In the genomic region with DNA sequence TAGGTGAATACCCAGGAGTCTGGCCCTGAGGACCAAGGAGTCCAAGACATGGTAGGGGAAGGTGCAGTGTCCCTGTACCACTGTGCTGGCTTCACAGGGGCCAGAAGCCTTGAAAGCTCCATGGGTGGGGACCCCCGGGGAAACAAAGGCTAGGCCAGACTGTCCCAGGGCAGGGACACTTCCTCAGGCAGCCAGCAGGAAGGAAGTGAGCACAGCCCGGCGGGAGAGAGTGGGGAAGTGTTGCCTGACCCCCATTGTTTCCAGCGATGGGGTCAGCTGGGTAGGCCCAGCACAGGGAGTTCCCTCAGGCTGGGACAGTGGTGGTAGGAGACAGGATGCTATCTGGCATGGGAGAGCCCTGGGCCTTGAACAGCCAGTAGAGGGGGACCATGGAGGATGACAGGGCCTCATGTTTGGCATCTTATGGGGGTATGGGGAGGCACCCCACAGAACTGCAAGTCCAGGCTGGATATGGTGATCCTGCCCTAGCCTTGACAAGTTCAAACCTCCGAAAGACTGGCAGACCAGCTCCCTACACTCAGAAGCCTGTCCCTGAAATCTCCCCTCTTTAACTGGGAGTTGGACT, we compare ENCODE assay signal across 1 cellular context.
TF ChIP-seq lines count a peak whose summit lies in the region.

No MANE protein-coding gene starts in this region.

TF ChIP-seq in endothelial cell of umbilical vein, 7 proteins besides CTCF, POLR2A, EP300 and RAD21:
- peak; percentile 47 for TF ChIP-seq GATA2 (IDR thresholded peaks at IDR 0.05; ENCODE audit: insufficient read depth, insufficient read length, low read depth, low read length)
- peak; percentile 98 for TF ChIP-seq POLR2AphosphoS5 (IDR thresholded peaks at IDR 0.05; ENCODE audit: insufficient read depth, low read depth, low read length)
- TF ChIP-seq, protein P1, sequence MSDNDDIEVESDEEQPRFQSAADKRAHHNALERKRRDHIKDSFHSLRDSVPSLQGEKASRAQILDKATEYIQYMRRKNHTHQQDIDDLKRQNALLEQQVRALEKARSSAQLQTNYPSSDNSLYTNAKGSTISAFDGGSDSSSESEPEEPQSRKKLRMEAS (IDR thresholded peaks at IDR 0.05; ENCODE audit: insufficient read depth, insufficient read length): no peak
- peak; percentile 54 for TF ChIP-seq JUN (IDR thresholded peaks at IDR 0.05; ENCODE audit: borderline replicate concordance, insufficient read depth, insufficient read length, low read depth)
- TF ChIP-seq MYC (IDR thresholded peaks at IDR 0.05; ENCODE audit: low read depth, low read length): peak; percentile 27
- TF ChIP-seq FOS (IDR thresholded peaks at IDR 0.05; ENCODE audit: borderline replicate concordance, insufficient read depth, low read length): peak; percentile 70
- TF ChIP-seq EZH2 (IDR thresholded peaks at IDR 0.05; ENCODE audit: borderline replicate concordance, low read depth, low read length, severe bottlenecking): no peak
